17 cellular contexts compared by ENCODE assay signal in the genomic region with DNA sequence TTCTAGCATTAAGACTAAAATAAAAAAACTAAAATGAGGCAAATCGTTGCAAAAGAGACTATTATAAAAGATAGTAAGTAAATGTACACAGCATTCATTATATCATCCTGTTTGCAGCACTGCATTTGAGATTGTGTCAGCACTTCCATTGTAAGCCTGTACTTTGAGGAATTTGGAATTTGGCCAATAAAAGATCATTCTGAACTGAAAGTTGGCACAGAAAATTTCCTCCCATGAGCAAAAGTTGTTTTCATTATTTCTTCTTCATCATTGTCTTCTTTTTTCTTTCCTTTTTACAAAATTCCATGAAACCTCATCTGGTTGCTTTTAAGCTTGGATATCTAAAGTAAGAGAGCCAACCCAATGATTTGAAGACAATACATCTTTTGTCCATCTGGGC.
DNase-seq lines count a peak whose midpoint lies in the region; ATAC-seq and TF ChIP-seq lines count a peak whose summit lies in the region.
"Had no signal": no experiment of that assay in that cellular context is flagged by ENCODE, and none has a peak within 500 bp of the region (broad histone marks: within the 10 kb centered on the region; RNA-seq: fewer than 3 reads in every experiment).

No MANE protein-coding gene starts in this region.

- H3K4me3 ChIP-seq in astrocyte of the cerebellum (ENCODE audit: low read depth, low read length) (no peak overlapping the region), fibroblast of the aortic adventitia (ENCODE audit: low read depth, low read length) (no peak overlapping the region)
- H3K4me3 ChIP-seq: body of pancreas, pancreas had no signal

- peaks cover 31% of the 10 kb centered on the region for H3K9me3 Mint-ChIP-seq in activated naive CD4-positive, alpha-beta T cell treated with anti-CD3 and anti-CD28 coated beads for 36 hours

- no peaks in the 10 kb centered on the region for H3K4me1 Mint-ChIP-seq in activated naive CD4-positive, alpha-beta T cell treated with anti-CD3 and anti-CD28 coated beads for 36 hours (ENCODE audit: low read depth)
- H3K4me1 Mint-ChIP-seq: CD14-positive monocyte, T-cell had no signal

- H3K27me3 Mint-ChIP-seq in activated naive CD4-positive, alpha-beta T cell treated with anti-CD3 and anti-CD28 coated beads for 36 hours (ENCODE audit: low read depth) = no peaks in the 10 kb centered on the region
- H3K27me3 Mint-ChIP-seq: T-cell had no signal

- CTCF ChIA-PET in activated naive CD4-positive, alpha-beta T cell treated with anti-CD3 and anti-CD28 coated beads for 36 hours (lab: Charles Lee) = no interaction called here

- intact Hi-C loops in sciatic nerve (cut with DNase I) = no loop called here
- intact Hi-C loops in activated naive CD4-positive, alpha-beta T cell treated with anti-CD3 and anti-CD28 coated beads for 36 hours (cut with micrococcal nuclease) = no loop called here

- H3K4me3 Mint-ChIP-seq in activated naive CD4-positive, alpha-beta T cell treated with anti-CD3 and anti-CD28 coated beads for 36 hours = no peak overlapping the region
- H3K4me3 Mint-ChIP-seq: CD14-positive monocyte, T-cell had no signal

- TF ChIP-seq CTCF in astrocyte of the cerebellum (IDR thresholded peaks at IDR 0.05; ENCODE audit: low read depth, low read length, missing control alignments) = no peak
- no peak for TF ChIP-seq CTCF in fibroblast of the aortic adventitia (IDR thresholded peaks at IDR 0.05; ENCODE audit: insufficient read depth, low read length)

- peaks cover 6% of the 10 kb centered on the region for H3K36me3 Mint-ChIP-seq in activated naive CD4-positive, alpha-beta T cell treated with anti-CD3 and anti-CD28 coated beads for 36 hours (ENCODE audit: low read depth)
- H3K36me3 Mint-ChIP-seq: CD14-positive monocyte, T-cell had no signal

- DNase-seq in NCI-H226 = peak; percentile 29
- DNase-seq in astrocyte of the cerebellum (ENCODE audit: low read depth) = peak; percentile 49
- peak; percentile 75 for DNase-seq in fibroblast of the aortic adventitia (ENCODE audit: low read depth)
- DNase-seq in sciatic nerve (ENCODE audit: low spot score) = no peak
- no peak for DNase-seq in activated naive CD4-positive, alpha-beta T cell treated with anti-CD3 and anti-CD28 coated beads for 36 hours
- DNase-seq: activated CD4-positive, CD25-positive, alpha-beta regulatory T cell; activated effector memory CD4-positive, alpha-beta T cell treated with anti-CD3 and anti-CD28 coated beads, Interleukin-2, amount 50 U/mL, for 16 hours; body of pancreas; effector memory CD4-positive, alpha-beta T cell; head of caudate nucleus; NCI-H1436; NCI-H510A; pancreas; T-cell had no signal

- H3K27ac Mint-ChIP-seq in activated naive CD4-positive, alpha-beta T cell treated with anti-CD3 and anti-CD28 coated beads for 36 hours = no peak overlapping the region
- H3K27ac Mint-ChIP-seq: CD14-positive monocyte, T-cell had no signal

- ATAC-seq in sciatic nerve = peak; percentile 73
- ATAC-seq in GM21526 (IDR thresholded peaks at IDR 0.05; ENCODE audit: low FRiP score, unreplicated experiment) = no peak
- no peak for ATAC-seq in HG03354 (IDR thresholded peaks at IDR 0.05; ENCODE audit: poor library complexity, severe bottlenecking, unreplicated experiment)
- ATAC-seq: body of pancreas, pancreas, T-cell had no signal

- in situ Hi-C loops in astrocyte of the cerebellum (cut with HindIII; ENCODE audit: low sequenced_read_pairs) = loop anchor here (5.0 to 25.0 kb wide), 3 partner anchors 38 to 738 kb away; a partner anchor contains a TSS

Comparison
In these comparisons a context has a peak if more than half of its experiments do, and no peak if none do; other contexts are left out.
1. DNase-seq: peak in NCI-H226 (single experiment), astrocyte of the cerebellum (single experiment) and fibroblast of the aortic adventitia (single experiment); none in sciatic nerve (single experiment) and activated naive CD4-positive, alpha-beta T cell treated with anti-CD3 and anti-CD28 coated beads for 36 hours (single experiment).